ENCODE assay signal across 1 cellular context in the genomic region with DNA sequence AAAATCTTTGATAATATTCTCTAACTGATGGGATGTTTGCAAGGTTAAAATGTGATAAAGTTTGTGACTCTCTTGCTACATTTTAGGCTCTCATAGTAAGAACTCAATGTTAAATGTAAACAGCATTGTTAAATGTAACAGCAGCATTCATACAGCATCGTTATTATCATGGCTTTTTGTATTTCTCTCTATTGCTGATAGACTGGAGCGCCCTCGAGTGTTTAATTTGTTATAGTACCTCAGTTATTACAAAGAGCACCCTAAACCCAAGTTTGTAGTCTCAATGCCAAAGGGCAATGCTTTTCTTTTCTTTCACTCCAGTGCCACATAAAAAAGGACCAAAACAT.
TF ChIP-seq lines count a peak whose summit lies in the region.

No MANE protein-coding gene starts in this region.

TF ChIP-seq in neural cell, 6 proteins besides CTCF, POLR2A, EP300 and RAD21:
- TF ChIP-seq POLR2AphosphoS5 (IDR thresholded peaks at IDR 0.05) (no peak), MXI1 (conservative IDR thresholded peaks at IDR 0.05; ENCODE audit: poor library complexity, severe bottlenecking) (no peak), SMC3 (conservative IDR thresholded peaks at IDR 0.05; ENCODE audit: poor library complexity) (peak; percentile 76), EZH2 (IDR thresholded peaks at IDR 0.05; ENCODE audit: borderline replicate concordance, insufficient read depth, low read length, poor library complexity, severe bottlenecking) (no peak), TAF1 (IDR thresholded peaks at IDR 0.05; ENCODE audit: low read depth) (no peak)
- TF ChIP-seq, protein P1, sequence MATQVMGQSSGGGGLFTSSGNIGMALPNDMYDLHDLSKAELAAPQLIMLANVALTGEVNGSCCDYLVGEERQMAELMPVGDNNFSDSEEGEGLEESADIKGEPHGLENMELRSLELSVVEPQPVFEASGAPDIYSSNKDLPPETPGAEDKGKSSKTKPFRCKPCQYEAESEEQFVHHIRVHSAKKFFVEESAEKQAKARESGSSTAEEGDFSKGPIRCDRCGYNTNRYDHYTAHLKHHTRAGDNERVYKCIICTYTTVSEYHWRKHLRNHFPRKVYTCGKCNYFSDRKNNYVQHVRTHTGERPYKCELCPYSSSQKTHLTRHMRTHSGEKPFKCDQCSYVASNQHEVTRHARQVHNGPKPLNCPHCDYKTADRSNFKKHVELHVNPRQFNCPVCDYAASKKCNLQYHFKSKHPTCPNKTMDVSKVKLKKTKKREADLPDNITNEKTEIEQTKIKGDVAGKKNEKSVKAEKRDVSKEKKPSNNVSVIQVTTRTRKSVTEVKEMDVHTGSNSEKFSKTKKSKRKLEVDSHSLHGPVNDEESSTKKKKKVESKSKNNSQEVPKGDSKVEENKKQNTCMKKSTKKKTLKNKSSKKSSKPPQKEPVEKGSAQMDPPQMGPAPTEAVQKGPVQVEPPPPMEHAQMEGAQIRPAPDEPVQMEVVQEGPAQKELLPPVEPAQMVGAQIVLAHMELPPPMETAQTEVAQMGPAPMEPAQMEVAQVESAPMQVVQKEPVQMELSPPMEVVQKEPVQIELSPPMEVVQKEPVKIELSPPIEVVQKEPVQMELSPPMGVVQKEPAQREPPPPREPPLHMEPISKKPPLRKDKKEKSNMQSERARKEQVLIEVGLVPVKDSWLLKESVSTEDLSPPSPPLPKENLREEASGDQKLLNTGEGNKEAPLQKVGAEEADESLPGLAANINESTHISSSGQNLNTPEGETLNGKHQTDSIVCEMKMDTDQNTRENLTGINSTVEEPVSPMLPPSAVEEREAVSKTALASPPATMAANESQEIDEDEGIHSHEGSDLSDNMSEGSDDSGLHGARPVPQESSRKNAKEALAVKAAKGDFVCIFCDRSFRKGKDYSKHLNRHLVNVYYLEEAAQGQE (IDR thresholded peaks at IDR 0.05; ENCODE audit: borderline replicate concordance), result no peak
TF ChIP-seq in neural cell: peak in this region for 1.
